Comparison of ENCODE assay signal across 24 cellular contexts in genomic region chr1:3359346-3360157, GRCh38.
DNase-seq lines count a peak whose midpoint lies in the region; ATAC-seq and TF ChIP-seq lines count a peak whose summit lies in the region.
"Had no signal": no experiment of that assay in that cellular context is flagged by ENCODE, and none has a peak within 500 bp of the region (broad histone marks: within the 10 kb centered on the region; RNA-seq: fewer than 3 reads in every experiment).

No MANE protein-coding gene starts in this region.

- DNase-seq in DMS153 (lab: John Stamatoyannopoulos, UW) (peak; percentile 70), NCI-H1105 (lab: John Stamatoyannopoulos, UW) (peak; percentile 30), NCI-H748 (lab: John Stamatoyannopoulos, UW; ENCODE audit: unreplicated experiment) (peak; percentile 83), H7 (no peak)
- DNase-seq: activated CD4-positive, alpha-beta T cell treated with anti-CD3 and anti-CD28 coated beads for 48 hours; activated CD8-positive, alpha-beta memory T cell treated with anti-CD3 and anti-CD28 coated beads, Interleukin-2, amount 10 ng/mL, durations not matched to agents 7 days and 5 days; activated naive CD8-positive, alpha-beta T cell treated with anti-CD3 and anti-CD28 coated beads, Interleukin-2, amount 10 ng/mL, durations not matched to agents 7 days and 5 days; CD8-positive, alpha-beta memory T cell; endodermal cell; H9; left ventricle myocardium inferior; NCI-H2029 treated with DMSO at 0.1 percent for 48 hours; NCI-H774; stimulated activated naive CD4-positive, alpha-beta T cell treated with Interleukin-2 at 50 U/mL for 16 hours; T-helper 1 cell had no signal

- H3K4me3 Mint-ChIP-seq in nephron, result peak overlapping the region in 2 of 3 experiments; percentile 20 to 54
- H3K4me3 Mint-ChIP-seq: activated CD8-positive, alpha-beta memory T cell treated with anti-CD3 and anti-CD28 coated beads, Interleukin-2, amount 10 ng/mL, durations not matched to agents 7 days and 5 days; activated naive CD8-positive, alpha-beta T cell treated with anti-CD3 and anti-CD28 coated beads, Interleukin-2, amount 10 ng/mL, durations not matched to agents 7 days and 5 days; activated T-helper 1 cell treated with anti-CD3 and anti-CD28 coated beads, Interleukin-12 subunit alpha, Interleukin-12 subunit beta, Interleukin-2, Interleukin-4 antibody, amounts not matched to agents 30 ng/mL and 10 ng/mL and 1 ng/mL, durations not matched to agents 14 hours and 24 hours and 36 hours; CD8-positive, alpha-beta memory T cell; endodermal cell; H9; mesothelial cell of epicardium; neural crest cell had no signal

- ATAC-seq in HG02678 (IDR thresholded peaks at IDR 0.05; ENCODE audit: unreplicated experiment), result no peak
- no peak for ATAC-seq in HG03439 (IDR thresholded peaks at IDR 0.05; ENCODE audit: unreplicated experiment)
- ATAC-seq: activated CD8-positive, alpha-beta memory T cell treated with anti-CD3 and anti-CD28 coated beads, Interleukin-2, amount 10 ng/mL, durations not matched to agents 7 days and 5 days; Right ventricle myocardium inferior had no signal

- no peaks in the 10 kb centered on the region for H3K36me3 Mint-ChIP-seq in nephron (ENCODE audit: low read depth)
- H3K36me3 Mint-ChIP-seq: activated CD8-positive, alpha-beta memory T cell treated with anti-CD3 and anti-CD28 coated beads, Interleukin-2, amount 10 ng/mL, durations not matched to agents 7 days and 5 days; activated naive CD8-positive, alpha-beta T cell treated with anti-CD3 and anti-CD28 coated beads, Interleukin-2, amount 10 ng/mL, durations not matched to agents 7 days and 5 days; CD8-positive, alpha-beta memory T cell; mesothelial cell of epicardium had no signal

- peaks cover 3% of the 10 kb centered on the region for H3K9me3 Mint-ChIP-seq in nephron
- H3K9me3 Mint-ChIP-seq: activated naive CD8-positive, alpha-beta T cell treated with anti-CD3 and anti-CD28 coated beads, Interleukin-2, amount 10 ng/mL, durations not matched to agents 7 days and 5 days; activated T-helper 1 cell treated with anti-CD3 and anti-CD28 coated beads, Interleukin-12 subunit alpha, Interleukin-12 subunit beta, Interleukin-2, Interleukin-4 antibody, amounts not matched to agents 30 ng/mL and 10 ng/mL and 1 ng/mL, durations not matched to agents 14 hours and 24 hours and 36 hours; CD8-positive, alpha-beta memory T cell; H9; mesothelial cell of epicardium; neural crest cell had no signal

- H3K27me3 Mint-ChIP-seq in nephron (ENCODE audit: low read depth), result peaks cover 93% of the 10 kb centered on the region
- H3K27me3 Mint-ChIP-seq: activated CD8-positive, alpha-beta memory T cell treated with anti-CD3 and anti-CD28 coated beads, Interleukin-2, amount 10 ng/mL, durations not matched to agents 7 days and 5 days; activated naive CD8-positive, alpha-beta T cell treated with anti-CD3 and anti-CD28 coated beads, Interleukin-2, amount 10 ng/mL, durations not matched to agents 7 days and 5 days had no signal

- H3K27me3 ChIP-seq in H7 (ENCODE audit: control insufficient read depth, insufficient read depth, low read length), result no peaks in the 10 kb centered on the region

- H3K4me1 Mint-ChIP-seq in nephron, result peaks cover 19% of the 10 kb centered on the region
- H3K4me1 Mint-ChIP-seq: activated CD8-positive, alpha-beta memory T cell treated with anti-CD3 and anti-CD28 coated beads, Interleukin-2, amount 10 ng/mL, durations not matched to agents 7 days and 5 days; activated naive CD8-positive, alpha-beta T cell treated with anti-CD3 and anti-CD28 coated beads, Interleukin-2, amount 10 ng/mL, durations not matched to agents 7 days and 5 days; CD8-positive, alpha-beta memory T cell; mesothelial cell of epicardium had no signal

- TF ChIP-seq CTCF in nephron (IDR thresholded peaks at IDR 0.05; ENCODE audit: unreplicated experiment in 3 of 3), result no peak

- H3K36me3 ChIP-seq in H7 (replicated peaks; ENCODE audit: control insufficient read depth, insufficient read depth, low read length), result no peaks in the 10 kb centered on the region
- H3K36me3 ChIP-seq: left ventricle myocardium inferior, tibial nerve had no signal

- no peak overlapping the region for H3K4me3 ChIP-seq in H7 (ENCODE audit: insufficient read depth, low read depth, low read length)
- H3K4me3 ChIP-seq: left ventricle myocardium inferior, skin epidermis, tibial nerve had no signal

- H3K27ac Mint-ChIP-seq in nephron, result peak overlapping the region in 1 of 3 experiments; percentile 30
- H3K27ac Mint-ChIP-seq: activated CD8-positive, alpha-beta memory T cell treated with anti-CD3 and anti-CD28 coated beads, Interleukin-2, amount 10 ng/mL, durations not matched to agents 7 days and 5 days; activated naive CD8-positive, alpha-beta T cell treated with anti-CD3 and anti-CD28 coated beads, Interleukin-2, amount 10 ng/mL, durations not matched to agents 7 days and 5 days; activated T-helper 1 cell treated with anti-CD3 and anti-CD28 coated beads, Interleukin-12 subunit alpha, Interleukin-12 subunit beta, Interleukin-2, Interleukin-4 antibody, amounts not matched to agents 30 ng/mL and 10 ng/mL and 1 ng/mL, durations not matched to agents 14 hours and 24 hours and 36 hours; CD8-positive, alpha-beta memory T cell; endodermal cell; H9; mesothelial cell of epicardium had no signal
